In genomic region chr22:41356430-41357028, GRCh38 we compare ENCODE assay signal across 32 cellular contexts.
"Had no signal": no experiment of that assay in that cellular context is flagged by ENCODE, and none has a peak within 500 bp of the region (broad histone marks: within the 10 kb centered on the region; RNA-seq: fewer than 3 reads in every experiment).

No MANE protein-coding gene starts in this region.

- H3K9me3 ChIP-seq: adrenal gland, body of pancreas, breast epithelium, colonic mucosa, heart left ventricle had no signal

- H3K27me3 ChIP-seq: adrenal gland, body of pancreas, breast epithelium, cardiac muscle cell, colonic mucosa, heart left ventricle had no signal

- H3K4me3 ChIP-seq: adrenal gland, body of pancreas, breast epithelium, cardiac muscle cell, colonic mucosa, heart left ventricle had no signal

- H3K27ac ChIP-seq: adrenal gland, body of pancreas, breast epithelium, cardiac muscle cell, colonic mucosa, heart left ventricle had no signal

- FAIRE-seq: endometrium, frontal cortex had no signal

- H3K4me1 ChIP-seq: adrenal gland, body of pancreas, breast epithelium, colonic mucosa had no signal

- ATAC-seq: activated CD4-positive, alpha-beta T cell treated with anti-CD3 and anti-CD28 coated beads for 36 hours; activated CD8-positive, alpha-beta memory T cell treated with anti-CD3 and anti-CD28 coated beads, Interleukin-2, amount 10 ng/mL, durations not matched to agents 7 days and 5 days; activated CD8-positive, alpha-beta T cell treated with anti-CD3 and anti-CD28 coated beads, Interleukin-2, amount 10 ng/mL, durations not matched to agents 7 days and 5 days; activated naive CD8-positive, alpha-beta T cell treated with anti-CD3 and anti-CD28 coated beads, Interleukin-2, amount 50 U/mL, for 24 hours; body of pancreas; esophagus mucosa; heart left ventricle; T-helper 17 cell had no signal

- DNase-seq: activated CD4-positive, alpha-beta memory T cell treated with anti-CD3 and anti-CD28 coated beads for 36 hours; activated CD4-positive, alpha-beta T cell treated with anti-CD3 and anti-CD28 coated beads for 36 hours; activated CD4-positive, alpha-beta T cell treated with anti-CD3 and anti-CD28 coated beads, Interleukin-2, amount 10 ng/mL, durations not matched to agents 24 days and 14 days; activated CD4-positive, CD25-positive, alpha-beta regulatory T cell; activated CD4-positive, CD25-positive, alpha-beta regulatory T cell treated with anti-CD3 and anti-CD28 coated beads, Interleukin-2, amount 50 U/mL, for 72 hours; activated CD8-positive, alpha-beta memory T cell treated with anti-CD3 and anti-CD28 coated beads, Interleukin-2, amount 10 ng/mL, durations not matched to agents 7 days and 5 days; activated CD8-positive, alpha-beta memory T cell treated with anti-CD3 and anti-CD28 coated beads, Interleukin-2, amount 50 U/mL, for 4 hours; activated CD8-positive, alpha-beta T cell treated with anti-CD3 and anti-CD28 coated beads, Interleukin-2, amount 10 ng/mL, durations not matched to agents 7 days and 5 days; activated effector memory CD4-positive, alpha-beta T cell treated with anti-CD3 and anti-CD28 coated beads, Interleukin-2, amount 50 U/mL, for 16 hours; activated naive CD4-positive, alpha-beta T cell treated with anti-CD3 and anti-CD28 coated beads for 36 hours; activated naive CD8-positive, alpha-beta T cell treated with anti-CD3 and anti-CD28 coated beads for 36 hours; activated naive CD8-positive, alpha-beta T cell treated with anti-CD3 and anti-CD28 coated beads, Interleukin-2, amount 50 U/mL, for 24 hours; activated T-cell treated with anti-CD3 and anti-CD28 coated beads, Interleukin-2, amount 50 U/mL, for 1 hour; activated T-cell treated with anti-CD3 and anti-CD28 coated beads, Interleukin-2, amount 50 U/mL, for 48 hours; adrenal gland; amygdala; aorta; body of pancreas; central memory CD4-positive, alpha-beta T cell; cerebellar nuclear complex; colonic mucosa; effector CD8-positive, alpha-beta T cell; foreskin fibroblast; glutamatergic neuron; heart left ventricle; T-helper 1 cell; T-helper 17 cell had no signal
